In the genomic region with DNA sequence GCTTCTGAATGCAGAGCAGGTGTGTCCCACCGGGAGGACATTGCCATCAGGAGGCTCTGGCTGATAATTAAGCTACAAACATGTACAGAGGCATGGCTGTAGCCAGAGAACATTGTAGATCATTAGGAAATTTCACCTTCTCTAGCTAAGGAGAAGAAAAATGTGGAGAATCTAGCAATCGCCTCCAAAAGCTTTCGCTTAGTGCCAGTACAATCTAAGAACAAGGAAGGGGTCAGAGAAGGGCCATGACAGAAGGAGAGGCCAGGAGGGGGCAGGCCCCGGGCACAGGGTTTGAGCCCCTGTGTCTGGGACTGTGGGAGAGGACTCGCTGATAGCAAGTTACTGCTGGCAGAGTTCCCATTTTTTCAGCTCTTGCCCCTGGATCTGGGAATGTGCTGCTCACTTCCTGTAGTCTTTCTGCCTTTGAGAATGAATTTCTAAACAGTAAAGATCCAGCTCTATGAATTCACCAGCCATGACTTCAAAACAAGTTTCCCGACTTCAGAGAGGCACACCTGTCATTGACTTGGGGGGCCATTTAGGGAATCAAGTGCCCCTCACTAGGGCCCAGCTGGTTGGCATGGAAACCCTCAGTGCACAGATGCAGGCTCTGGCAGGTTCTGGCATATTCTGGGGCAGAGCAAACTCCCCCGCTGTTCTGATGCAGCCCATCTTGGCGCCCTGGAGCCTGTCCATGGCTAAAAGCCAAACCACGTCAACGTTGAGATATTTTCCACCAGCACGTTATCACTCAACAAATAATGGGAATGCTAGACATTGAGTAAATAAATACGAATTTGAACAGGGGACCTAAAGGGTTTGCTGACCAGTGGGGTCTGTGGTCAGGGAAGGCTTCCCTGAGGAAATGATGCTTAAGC, we compare ENCODE assay signal across 1 cellular context.
TF ChIP-seq lines count a peak whose summit lies in the region.

No MANE protein-coding gene starts in this region.

TF ChIP-seq in IMR-90, 13 proteins besides CTCF, POLR2A, EP300 and RAD21:
- TF ChIP-seq CHD1 (IDR thresholded peaks at IDR 0.05; ENCODE audit: low read depth, low read length) (no peak), BHLHE40 (IDR thresholded peaks at IDR 0.05; ENCODE audit: low read depth, low read length) (peak; percentile 47), ELK1 (IDR thresholded peaks at IDR 0.05; ENCODE audit: borderline replicate concordance, low read depth, low read length) (no peak), USF2 (IDR thresholded peaks at IDR 0.05; ENCODE audit: low read depth, low read length) (no peak), SMC3 (IDR thresholded peaks at IDR 0.05; ENCODE audit: low read depth, low read length) (no peak)
